Comparison of ENCODE assay signal across 2 cellular contexts in the genomic region with DNA sequence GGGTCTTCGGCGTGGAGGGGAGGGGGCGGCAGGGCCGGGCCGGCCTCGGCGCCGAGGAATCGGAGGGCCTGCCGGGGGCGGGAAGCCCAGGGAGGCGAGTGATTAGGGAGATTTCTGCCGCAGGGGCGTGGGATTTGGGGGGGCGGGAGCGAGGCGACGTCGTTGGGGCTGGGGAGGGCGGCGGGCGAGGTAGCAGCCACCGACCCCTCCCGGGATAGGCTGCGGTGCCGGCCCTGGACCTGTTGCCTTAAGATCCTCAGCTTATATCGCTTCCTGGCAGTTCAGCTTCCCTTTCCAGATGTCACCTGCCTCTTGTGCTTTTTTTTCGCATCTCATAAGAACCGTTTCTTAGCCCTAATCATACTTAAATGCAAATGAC.
TF ChIP-seq lines count a peak whose summit lies in the region.

No MANE protein-coding gene starts in this region.

TF ChIP-seq in GM23338, 12 proteins besides CTCF, POLR2A, EP300 and RAD21 (continued from another document):
- TF ChIP-seq, protein P1, sequence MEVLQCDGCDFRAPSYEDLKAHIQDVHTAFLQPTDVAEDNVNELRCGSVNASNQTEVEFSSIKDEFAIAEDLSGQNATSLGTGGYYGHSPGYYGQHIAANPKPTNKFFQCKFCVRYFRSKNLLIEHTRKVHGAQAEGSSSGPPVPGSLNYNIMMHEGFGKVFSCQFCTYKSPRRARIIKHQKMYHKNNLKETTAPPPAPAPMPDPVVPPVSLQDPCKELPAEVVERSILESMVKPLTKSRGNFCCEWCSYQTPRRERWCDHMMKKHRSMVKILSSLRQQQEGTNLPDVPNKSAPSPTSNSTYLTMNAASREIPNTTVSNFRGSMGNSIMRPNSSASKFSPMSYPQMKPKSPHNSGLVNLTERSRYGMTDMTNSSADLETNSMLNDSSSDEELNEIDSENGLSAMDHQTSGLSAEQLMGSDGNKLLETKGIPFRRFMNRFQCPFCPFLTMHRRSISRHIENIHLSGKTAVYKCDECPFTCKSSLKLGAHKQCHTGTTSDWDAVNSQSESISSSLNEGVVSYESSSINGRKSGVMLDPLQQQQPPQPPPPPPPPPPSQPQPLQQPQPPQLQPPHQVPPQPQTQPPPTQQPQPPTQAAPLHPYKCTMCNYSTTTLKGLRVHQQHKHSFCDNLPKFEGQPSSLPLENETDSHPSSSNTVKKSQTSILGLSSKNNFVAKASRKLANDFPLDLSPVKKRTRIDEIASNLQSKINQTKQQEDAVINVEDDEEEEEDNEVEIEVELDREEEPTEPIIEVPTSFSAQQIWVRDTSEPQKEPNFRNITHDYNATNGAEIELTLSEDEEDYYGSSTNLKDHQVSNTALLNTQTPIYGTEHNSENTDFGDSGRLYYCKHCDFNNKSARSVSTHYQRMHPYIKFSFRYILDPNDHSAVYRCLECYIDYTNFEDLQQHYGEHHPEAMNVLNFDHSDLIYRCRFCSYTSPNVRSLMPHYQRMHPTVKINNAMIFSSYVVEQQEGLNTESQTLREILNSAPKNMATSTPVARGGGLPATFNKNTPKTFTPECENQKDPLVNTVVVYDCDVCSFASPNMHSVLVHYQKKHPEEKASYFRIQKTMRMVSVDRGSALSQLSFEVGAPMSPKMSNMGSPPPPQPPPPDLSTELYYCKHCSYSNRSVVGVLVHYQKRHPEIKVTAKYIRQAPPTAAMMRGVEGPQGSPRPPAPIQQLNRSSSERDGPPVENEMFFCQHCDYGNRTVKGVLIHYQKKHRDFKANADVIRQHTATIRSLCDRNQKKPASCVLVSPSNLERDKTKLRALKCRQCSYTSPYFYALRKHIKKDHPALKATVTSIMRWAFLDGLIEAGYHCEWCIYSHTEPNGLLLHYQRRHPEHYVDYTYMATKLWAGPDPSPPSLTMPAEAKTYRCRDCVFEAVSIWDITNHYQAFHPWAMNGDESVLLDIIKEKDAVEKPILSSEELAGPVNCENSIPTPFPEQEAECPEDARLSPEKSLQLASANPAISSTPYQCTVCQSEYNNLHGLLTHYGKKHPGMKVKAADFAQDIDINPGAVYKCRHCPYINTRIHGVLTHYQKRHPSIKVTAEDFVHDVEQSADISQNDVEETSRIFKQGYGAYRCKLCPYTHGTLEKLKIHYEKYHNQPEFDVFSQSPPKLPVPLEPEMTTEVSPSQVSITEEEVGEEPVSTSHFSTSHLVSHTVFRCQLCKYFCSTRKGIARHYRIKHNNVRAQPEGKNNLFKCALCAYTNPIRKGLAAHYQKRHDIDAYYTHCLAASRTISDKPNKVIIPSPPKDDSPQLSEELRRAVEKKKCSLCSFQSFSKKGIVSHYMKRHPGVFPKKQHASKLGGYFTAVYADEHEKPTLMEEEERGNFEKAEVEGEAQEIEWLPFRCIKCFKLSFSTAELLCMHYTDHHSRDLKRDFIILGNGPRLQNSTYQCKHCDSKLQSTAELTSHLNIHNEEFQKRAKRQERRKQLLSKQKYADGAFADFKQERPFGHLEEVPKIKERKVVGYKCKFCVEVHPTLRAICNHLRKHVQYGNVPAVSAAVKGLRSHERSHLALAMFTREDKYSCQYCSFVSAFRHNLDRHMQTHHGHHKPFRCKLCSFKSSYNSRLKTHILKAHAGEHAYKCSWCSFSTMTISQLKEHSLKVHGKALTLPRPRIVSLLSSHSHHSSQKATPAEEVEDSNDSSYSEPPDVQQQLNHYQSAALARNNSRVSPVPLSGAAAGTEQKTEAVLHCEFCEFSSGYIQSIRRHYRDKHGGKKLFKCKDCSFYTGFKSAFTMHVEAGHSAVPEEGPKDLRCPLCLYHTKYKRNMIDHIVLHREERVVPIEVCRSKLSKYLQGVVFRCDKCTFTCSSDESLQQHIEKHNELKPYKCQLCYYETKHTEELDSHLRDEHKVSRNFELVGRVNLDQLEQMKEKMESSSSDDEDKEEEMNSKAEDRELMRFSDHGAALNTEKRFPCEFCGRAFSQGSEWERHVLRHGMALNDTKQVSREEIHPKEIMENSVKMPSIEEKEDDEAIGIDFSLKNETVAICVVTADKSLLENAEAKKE (CRISPR knock-in tag; IDR thresholded peaks at IDR 0.05), result no peak
- no peak for TF ChIP-seq POLR2AphosphoS5 (IDR thresholded peaks at IDR 0.05; ENCODE audit: low read depth)
- no peak for TF ChIP-seq EZH2 (IDR thresholded peaks at IDR 0.05; ENCODE audit: low read depth, unreplicated experiment)
- no peak for TF ChIP-seq CREB1 (CRISPR knock-in tag; IDR thresholded peaks at IDR 0.05; ENCODE audit: low read depth)
- no peak for TF ChIP-seq ZNF114 (CRISPR knock-in tag; IDR thresholded peaks at IDR 0.05)

TF ChIP-seq in SK-N-SH, 30 proteins besides CTCF, POLR2A, EP300 and RAD21 (continued from another document):
- TF ChIP-seq, protein P2, sequence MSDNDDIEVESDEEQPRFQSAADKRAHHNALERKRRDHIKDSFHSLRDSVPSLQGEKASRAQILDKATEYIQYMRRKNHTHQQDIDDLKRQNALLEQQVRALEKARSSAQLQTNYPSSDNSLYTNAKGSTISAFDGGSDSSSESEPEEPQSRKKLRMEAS (IDR thresholded peaks at IDR 0.05; ENCODE audit: low read depth), result no peak
- TF ChIP-seq POLR2AphosphoS5 (IDR thresholded peaks at IDR 0.05; ENCODE audit: low read depth, low read length), result no peak
- no peak for TF ChIP-seq RCOR1 (IDR thresholded peaks at IDR 0.05; ENCODE audit: low read length)
- no peak for TF ChIP-seq EZH2phosphoT487 (IDR thresholded peaks at IDR 0.05; ENCODE audit: borderline replicate concordance, low read depth)
- TF ChIP-seq TCF12 (IDR thresholded peaks at IDR 0.05), result no peak
- TF ChIP-seq NFIC (IDR thresholded peaks at IDR 0.05; ENCODE audit: borderline replicate concordance), result no peak
- no peak for TF ChIP-seq CHD2 (IDR thresholded peaks at IDR 0.05; ENCODE audit: low read length, partially characterized antibody)
- TF ChIP-seq, protein P3, sequence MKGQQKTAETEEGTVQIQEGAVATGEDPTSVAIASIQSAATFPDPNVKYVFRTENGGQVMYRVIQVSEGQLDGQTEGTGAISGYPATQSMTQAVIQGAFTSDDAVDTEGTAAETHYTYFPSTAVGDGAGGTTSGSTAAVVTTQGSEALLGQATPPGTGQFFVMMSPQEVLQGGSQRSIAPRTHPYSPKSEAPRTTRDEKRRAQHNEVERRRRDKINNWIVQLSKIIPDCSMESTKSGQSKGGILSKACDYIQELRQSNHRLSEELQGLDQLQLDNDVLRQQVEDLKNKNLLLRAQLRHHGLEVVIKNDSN (IDR thresholded peaks at IDR 0.05; ENCODE audit: borderline replicate concordance, low read depth), result no peak
- TF ChIP-seq, protein P4, sequence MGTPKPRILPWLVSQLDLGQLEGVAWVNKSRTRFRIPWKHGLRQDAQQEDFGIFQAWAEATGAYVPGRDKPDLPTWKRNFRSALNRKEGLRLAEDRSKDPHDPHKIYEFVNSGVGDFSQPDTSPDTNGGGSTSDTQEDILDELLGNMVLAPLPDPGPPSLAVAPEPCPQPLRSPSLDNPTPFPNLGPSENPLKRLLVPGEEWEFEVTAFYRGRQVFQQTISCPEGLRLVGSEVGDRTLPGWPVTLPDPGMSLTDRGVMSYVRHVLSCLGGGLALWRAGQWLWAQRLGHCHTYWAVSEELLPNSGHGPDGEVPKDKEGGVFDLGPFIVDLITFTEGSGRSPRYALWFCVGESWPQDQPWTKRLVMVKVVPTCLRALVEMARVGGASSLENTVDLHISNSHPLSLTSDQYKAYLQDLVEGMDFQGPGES (IDR thresholded peaks at IDR 0.05; ENCODE audit: low read depth, low read length), result no peak
- TF ChIP-seq JUND (IDR thresholded peaks at IDR 0.05), result no peak
- no peak for TF ChIP-seq MEF2A (IDR thresholded peaks at IDR 0.05; ENCODE audit: borderline replicate concordance, low read depth)
- TF ChIP-seq FOSL2 (IDR thresholded peaks at IDR 0.05; ENCODE audit: borderline replicate concordance, low read depth), result no peak
- TF ChIP-seq RFX5 (IDR thresholded peaks at IDR 0.05; ENCODE audit: low read length), result no peak
- no peak for TF ChIP-seq FOXJ3 (CRISPR knock-in tag; IDR thresholded peaks at IDR 0.05)
- TF ChIP-seq GATA2 (CRISPR knock-in tag; IDR thresholded peaks at IDR 0.05), result no peak
- no peak for TF ChIP-seq ELF1 (IDR thresholded peaks at IDR 0.05)
- TF ChIP-seq FOXM1 (IDR thresholded peaks at IDR 0.05; ENCODE audit: low read depth), result no peak
TF ChIP-seq in SK-N-SH: peak in this region for 0.
